ENCODE assay signal across 15 cellular contexts in genomic region chr6:160735523-160735922, GRCh38. TPM values are rescaled to one million over a fixed set of nuclear protein-coding genes. Genes with fewer than 3 reads are reported as not detected.
DNase-seq lines count a peak whose midpoint lies in the region; ATAC-seq and TF ChIP-seq lines count a peak whose summit lies in the region.
"Had no signal": no experiment of that assay in that cellular context is flagged by ENCODE, and none has a peak within 500 bp of the region (broad histone marks: within the 10 kb centered on the region; RNA-seq: fewer than 3 reads in every experiment).

No MANE protein-coding gene starts in this region.

- CTCF ChIA-PET in PC-3 (lab: Charles Lee) = no interaction called here

- BruUV-seq in PC-3 (replicated peaks; lab: Mats Ljungman, UMichigan) = no TSS peak

- no peaks in the 10 kb centered on the region for H3K9me3 ChIP-seq in PC-3 (ENCODE audit: low read length)
- H3K9me3 ChIP-seq: esophagus squamous epithelium, psoas muscle had no signal

- ATAC-seq in GM18858 (IDR thresholded peaks at IDR 0.05; ENCODE audit: unreplicated experiment) (peak; percentile 90), GM21423 (IDR thresholded peaks at IDR 0.05; ENCODE audit: unreplicated experiment) (peak; percentile 45), HG02970 (IDR thresholded peaks at IDR 0.05; ENCODE audit: low FRiP score, unreplicated experiment) (peak; percentile 42), HG03558 (IDR thresholded peaks at IDR 0.05; ENCODE audit: extremely low read depth, unreplicated experiment) (peak; percentile 71), PC-3 (no peak), Right ventricle myocardium inferior (no peak)
- ATAC-seq: activated CD8-positive, alpha-beta T cell treated with anti-CD3 and anti-CD28 coated beads, Interleukin-2, amount 10 ng/mL, durations not matched to agents 7 days and 5 days; psoas muscle had no signal

- H3K27ac ChIP-seq in PC-3 (ENCODE audit: low read length) = no peak overlapping the region
- H3K27ac ChIP-seq: esophagus squamous epithelium, psoas muscle had no signal

- H3K79me2 ChIP-seq in PC-3 (ENCODE audit: low read length) = no peaks in the 10 kb centered on the region

- no peak overlapping the region for H3K9ac ChIP-seq in PC-3 (ENCODE audit: low read length)

- no peak overlapping the region for H2AFZ ChIP-seq in PC-3 (ENCODE audit: low read length)

- H3K27me3 ChIP-seq in PC-3 (ENCODE audit: low read length) = no peaks in the 10 kb centered on the region
- H3K27me3 ChIP-seq: esophagus squamous epithelium had no signal

- peaks cover 8% of the 10 kb centered on the region; the same call in 1 of the 2 replicates for H3K4me1 ChIP-seq in PC-3 (ENCODE audit: insufficient read depth, low read length)
- H3K4me1 ChIP-seq: esophagus squamous epithelium, psoas muscle had no signal

- no peak overlapping the region for H3K4me2 ChIP-seq in PC-3 (ENCODE audit: low read length)

- H3K9me2 ChIP-seq in PC-3 (replicated peaks; ENCODE audit: low read length) = no peaks in the 10 kb centered on the region

- H3K36me3 ChIP-seq in PC-3 (ENCODE audit: low read depth, low read length) = no peaks in the 10 kb centered on the region
- H3K36me3 ChIP-seq: esophagus squamous epithelium had no signal

- intact Hi-C loops in PC-3 (cut with micrococcal nuclease) = no loop called here
- intact Hi-C loops in Right ventricle myocardium inferior (cut with DNase I) = loop anchor here (2.0 kb wide), 1 partner anchor 637 kb away; no protein-coding TSS in a partner anchor

- H4K20me1 ChIP-seq in PC-3 (ENCODE audit: low read length) = no peaks in the 10 kb centered on the region

- no peak overlapping the region for H3K4me3 ChIP-seq in PC-3 (ENCODE audit: low read length)
- H3K4me3 ChIP-seq: esophagus squamous epithelium, psoas muscle had no signal

- POLR2A ChIA-PET in PC-3 (lab: Charles Lee; ENCODE audit: unreplicated experiment) = interaction anchor here (0.5 kb wide), 1 partner anchor 638 kb away, joined by 3 read pairs; no protein-coding TSS in a partner anchor

- TF ChIP-seq CTCF in PC-3 (conservative IDR thresholded peaks at IDR 0.05; ENCODE audit: low read depth, low read length) = no peak

- DNase-seq in activated naive CD4-positive, alpha-beta T cell treated with anti-CD3 and anti-CD28 coated beads, Interleukin-2, amount 50 U/mL, for 16 hours = no peak
- DNase-seq in NCI-H1417 (lab: John Stamatoyannopoulos, UW) (no peak), PC-3 (no peak), Right ventricle myocardium inferior (ENCODE audit: missing footprints) (no peak)
- DNase-seq: activated CD8-positive, alpha-beta T cell treated with anti-CD3 and anti-CD28 coated beads, Interleukin-2, amount 10 ng/mL, durations not matched to agents 7 days and 5 days; C1 segment of cervical spinal cord; esophagus squamous epithelium; Karpas-422; NCI-H2171 treated with DMSO at 0.1 percent for 48 hours; psoas muscle; stimulated activated CD4-positive, alpha-beta T cell treated with anti-CD3 and anti-CD28 coated beads, Interleukin-2, amount 100 ng/mL, for 24 hours had no signal

- H3F3A ChIP-seq in PC-3 (ENCODE audit: low read length, unreplicated experiment) = no peaks in the 10 kb centered on the region

RNA-seq across cellular contexts. Expression of gene PLG, which starts 33.5 kb away (rescaled TPM):
- total RNA-seq in PC-3 (2014; rRNA removed) (not detected in 2 replicates), Right ventricle myocardium inferior (not detected)
- total RNA-seq: esophagus squamous epithelium had no signal

Comparison
In these comparisons a context has a peak if more than half of its experiments do, and no peak if none do; other contexts are left out.
1. ATAC-seq: peak in GM18858 (single experiment), GM21423 (single experiment), HG02970 (single experiment) and HG03558 (single experiment); none in PC-3 (single experiment) and Right ventricle myocardium inferior (single experiment).